In the genomic region with DNA sequence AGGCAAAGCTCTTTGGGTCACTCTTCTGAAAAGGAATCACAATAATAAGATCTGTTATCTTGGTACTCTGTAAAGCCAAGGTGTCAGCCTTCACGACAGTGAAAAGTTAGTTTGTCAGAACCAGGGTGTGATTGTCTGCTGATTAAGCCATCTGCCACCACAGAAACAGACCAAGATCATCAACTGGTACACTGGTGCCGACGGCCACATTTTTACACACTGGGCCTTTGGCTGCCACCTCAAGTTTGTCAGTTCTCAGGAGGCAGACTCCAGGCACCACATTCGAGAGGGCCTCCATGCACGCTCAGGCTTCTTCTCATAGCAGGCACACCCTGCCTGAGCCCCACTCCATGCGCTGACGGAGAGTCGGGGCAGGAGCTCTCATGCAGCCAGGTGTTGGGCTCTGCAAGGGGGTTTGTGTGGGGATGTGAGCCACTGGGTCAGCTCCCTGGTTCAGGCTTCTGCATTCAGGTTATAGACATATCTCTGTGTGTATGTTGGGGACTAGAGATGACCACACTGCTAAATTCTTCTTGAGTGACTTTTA, we compare ENCODE assay signal across 20 cellular contexts.
"Had no signal": no experiment of that assay in that cellular context is flagged by ENCODE, and none has a peak within 500 bp of the region (broad histone marks: within the 10 kb centered on the region; RNA-seq: fewer than 3 reads in every experiment).

No MANE protein-coding gene starts in this region.

- H3K4me1 ChIP-seq: breast epithelium, gastroesophageal sphincter, sigmoid colon, tibial nerve had no signal

- H3K27me3 ChIP-seq: adrenal gland, breast epithelium, esophagus muscularis mucosa, gastroesophageal sphincter, heart left ventricle, sigmoid colon, tibial nerve had no signal

- H3K27ac Mint-ChIP-seq: activated CD4-positive, alpha-beta T cell treated with anti-CD3 and anti-CD28 coated beads for 36 hours; activated T-helper 2 cell treated with anti-CD3 and anti-CD28 coated beads, Interferon-gamma antibody, Interleukin-2, Interleukin-4, amounts not matched to agents 10 μg/mL and 5 μg/mL and 100 μg/mL, durations not matched to agents 14 hours and 24 hours and 36 hours; nephron progenitor cell; T-helper 2 cell treated with Interferon-gamma antibody and Interleukin-4, amounts not matched to agents 5 μg/mL and 100 μg/mL, for 36 hours had no signal

- ATAC-seq: activated CD4-positive, alpha-beta T cell treated with anti-CD3 and anti-CD28 coated beads for 36 hours; gastroesophageal sphincter; heart left ventricle had no signal

- H3K9me3 Mint-ChIP-seq: activated T-helper 2 cell treated with anti-CD3 and anti-CD28 coated beads, Interferon-gamma antibody, Interleukin-2, Interleukin-4, amounts not matched to agents 10 μg/mL and 5 μg/mL and 100 μg/mL, durations not matched to agents 14 hours and 24 hours and 36 hours; T-helper 2 cell treated with Interferon-gamma antibody and Interleukin-4, amounts not matched to agents 5 μg/mL and 100 μg/mL, for 36 hours had no signal

- H3K27ac ChIP-seq: adrenal gland, breast epithelium, esophagus muscularis mucosa, gastroesophageal sphincter, heart left ventricle, sigmoid colon, tibial nerve had no signal

- H3K36me3 ChIP-seq: breast epithelium, tibial nerve had no signal

- H3K9me3 ChIP-seq: adrenal gland, breast epithelium, esophagus muscularis mucosa, gastroesophageal sphincter, heart left ventricle, sigmoid colon, tibial nerve had no signal

- DNase-seq: activated CD4-positive, alpha-beta T cell treated with anti-CD3 and anti-CD28 coated beads for 36 hours; activated CD4-positive, alpha-beta T cell treated with anti-CD3 and anti-CD28 coated beads, Interleukin-2, amount 50 U/mL, for 48 hours; activated naive CD4-positive, alpha-beta T cell treated with Interleukin-2 at 50 U/mL for 16 hours; activated T-cell treated with anti-CD3 and anti-CD28 coated beads, Interleukin-2, amount 50 U/mL, for 1 hour; adrenal gland; effector CD8-positive, alpha-beta T cell; heart left ventricle; mesenchymal stem cell; nephron progenitor cell; nucleus accumbens; posterior cingulate gyrus; sigmoid colon; stimulated activated CD4-positive, alpha-beta T cell treated with anti-CD3 and anti-CD28 coated beads, Interleukin-4, amount 100 ng/mL, for 24 hours; stimulated activated naive CD4-positive, alpha-beta T cell had no signal

- H3K4me3 Mint-ChIP-seq: activated CD4-positive, alpha-beta T cell treated with anti-CD3 and anti-CD28 coated beads for 36 hours; nephron progenitor cell; T-helper 2 cell treated with Interferon-gamma antibody and Interleukin-4, amounts not matched to agents 5 μg/mL and 100 μg/mL, for 36 hours had no signal

- H3K4me3 ChIP-seq: adrenal gland, breast epithelium, esophagus muscularis mucosa, gastroesophageal sphincter, heart left ventricle, sigmoid colon, tibial nerve had no signal

- H3K27me3 Mint-ChIP-seq: activated CD4-positive, alpha-beta T cell treated with anti-CD3 and anti-CD28 coated beads for 36 hours had no signal
